In genomic region chr20:54110457-54110856, GRCh38 we compare ENCODE assay signal across 32 cellular contexts. TPM values are rescaled to one million over a fixed set of nuclear protein-coding genes. Genes with fewer than 3 reads are reported as not detected.
"Had no signal": no experiment of that assay in that cellular context is flagged by ENCODE, and none has a peak within 500 bp of the region (broad histone marks: within the 10 kb centered on the region; RNA-seq: fewer than 3 reads in every experiment).

No MANE protein-coding gene starts in this region.

- H3K4me1 ChIP-seq: ascending aorta, left ventricle myocardium inferior had no signal

- H3K4me3 Mint-ChIP-seq: activated naive CD4-positive, alpha-beta T cell treated with anti-CD3 and anti-CD28 coated beads, Interleukin-2, amount 10 ng/mL, durations not matched to agents 7 days and 5 days; activated naive CD8-positive, alpha-beta T cell treated with anti-CD3 and anti-CD28 coated beads, Interleukin-2, amount 10 ng/mL, durations not matched to agents 7 days and 5 days; brain; nephron; stimulated activated memory B cell treated with anti-CD40 and anti-IgM and Interleukin-4, amounts not matched to agents 10 μg/mL and 1 μg/mL and 100 μg/mL, for 72 hours; stimulated activated naive CD8-positive, alpha-beta T cell treated with anti-CD3 and anti-CD28 coated beads, Interleukin-15, amount 100 ng/mL, for 72 hours had no signal

- ATAC-seq: activated CD4-positive, CD25-positive, alpha-beta regulatory T cell treated with anti-CD3 and anti-CD28 coated beads, Interleukin-2, amount 50 U/mL, for 24 hours; heart left ventricle; sciatic nerve; stimulated activated memory B cell treated with anti-CD40 and anti-IgM and Interleukin-4, amounts not matched to agents 10 μg/mL and 1 μg/mL and 100 μg/mL, for 72 hours; stimulated activated naive CD8-positive, alpha-beta T cell treated with anti-CD3 and anti-CD28 coated beads, Interleukin-15, amount 100 ng/mL, for 72 hours had no signal

- H3K4me1 Mint-ChIP-seq: activated naive CD4-positive, alpha-beta T cell treated with anti-CD3 and anti-CD28 coated beads, Interleukin-2, amount 10 ng/mL, durations not matched to agents 7 days and 5 days; activated naive CD8-positive, alpha-beta T cell treated with anti-CD3 and anti-CD28 coated beads, Interleukin-2, amount 10 ng/mL, durations not matched to agents 7 days and 5 days; brain; nephron; stimulated activated memory B cell treated with anti-CD40 and anti-IgM and Interleukin-4, amounts not matched to agents 10 μg/mL and 1 μg/mL and 100 μg/mL, for 72 hours; stimulated activated naive CD8-positive, alpha-beta T cell treated with anti-CD3 and anti-CD28 coated beads, Interleukin-15, amount 100 ng/mL, for 72 hours had no signal

- DNase-seq: activated CD4-positive, alpha-beta T cell treated with anti-CD3 and anti-CD28 coated beads for 48 hours; activated CD4-positive, alpha-beta T cell treated with anti-CD3 and anti-CD28 coated beads, Interleukin-2, amount 50 U/mL, for 48 hours; activated CD8-positive, alpha-beta memory T cell treated with anti-CD3 and anti-CD28 coated beads for 24 hours; activated gamma-delta T cell; activated naive CD4-positive, alpha-beta T cell treated with anti-CD3 and anti-CD28 coated beads, Interleukin-2, amount 10 ng/mL, durations not matched to agents 7 days and 5 days; activated naive CD8-positive, alpha-beta T cell treated with anti-CD3 and anti-CD28 coated beads, Interleukin-2, amount 10 ng/mL, durations not matched to agents 7 days and 5 days; dorsolateral prefrontal cortex; effector memory CD4-positive, alpha-beta T cell; erythroblast; foreskin fibroblast; heart left ventricle; left ventricle myocardium inferior; ovary; stimulated activated CD4-positive, alpha-beta T cell treated with anti-CD3 and anti-CD28 coated beads, Interleukin-4, amount 100 ng/mL, for 24 hours; stimulated activated CD8-positive, alpha-beta memory T cell treated with anti-CD3 and anti-CD28 coated beads, Interleukin-4, amount 100 ng/mL, for 48 hours; stimulated activated naive CD8-positive, alpha-beta T cell treated with anti-CD3 and anti-CD28 coated beads, Interleukin-15, amount 100 ng/mL, for 72 hours; substantia nigra; upper lobe of left lung had no signal

- H3K9me3 ChIP-seq: ascending aorta, heart left ventricle, left ventricle myocardium inferior, upper lobe of left lung, vagina had no signal

- H3K9me3 Mint-ChIP-seq: activated naive CD4-positive, alpha-beta T cell treated with anti-CD3 and anti-CD28 coated beads, Interleukin-2, amount 10 ng/mL, durations not matched to agents 7 days and 5 days had no signal

- H3K27ac ChIP-seq: ascending aorta, cardiac muscle cell, coronary artery, dorsolateral prefrontal cortex, heart left ventricle, left ventricle myocardium inferior, ovary, upper lobe of left lung, vagina, VCaP had no signal

- H3K27me3 Mint-ChIP-seq: activated naive CD8-positive, alpha-beta T cell treated with anti-CD3 and anti-CD28 coated beads, Interleukin-2, amount 10 ng/mL, durations not matched to agents 7 days and 5 days; brain; progenitor cell of endocrine pancreas had no signal

- H3K36me3 Mint-ChIP-seq: activated naive CD4-positive, alpha-beta T cell treated with anti-CD3 and anti-CD28 coated beads, Interleukin-2, amount 10 ng/mL, durations not matched to agents 7 days and 5 days; activated naive CD8-positive, alpha-beta T cell treated with anti-CD3 and anti-CD28 coated beads, Interleukin-2, amount 10 ng/mL, durations not matched to agents 7 days and 5 days; brain; stimulated activated memory B cell treated with anti-CD40 and anti-IgM and Interleukin-4, amounts not matched to agents 10 μg/mL and 1 μg/mL and 100 μg/mL, for 72 hours had no signal

- H3K27me3 ChIP-seq: ascending aorta, cardiac muscle cell, ovary, upper lobe of left lung, vagina had no signal

- H3K4me3 ChIP-seq: ascending aorta, cardiac muscle cell, coronary artery, dorsolateral prefrontal cortex, heart left ventricle, left ventricle myocardium inferior, lung, ovary, skin epidermis, upper lobe of left lung, vagina had no signal

- H3K36me3 ChIP-seq: ascending aorta, cardiac muscle cell, heart left ventricle, left ventricle myocardium inferior, ovary, upper lobe of left lung, vagina had no signal

- H3K27ac Mint-ChIP-seq: activated naive CD4-positive, alpha-beta T cell treated with anti-CD3 and anti-CD28 coated beads, Interleukin-2, amount 10 ng/mL, durations not matched to agents 7 days and 5 days; activated naive CD8-positive, alpha-beta T cell treated with anti-CD3 and anti-CD28 coated beads, Interleukin-2, amount 10 ng/mL, durations not matched to agents 7 days and 5 days; brain; nephron; progenitor cell of endocrine pancreas; stimulated activated memory B cell treated with anti-CD40 and anti-IgM and Interleukin-4, amounts not matched to agents 10 μg/mL and 1 μg/mL and 100 μg/mL, for 72 hours; stimulated activated naive CD8-positive, alpha-beta T cell treated with anti-CD3 and anti-CD28 coated beads, Interleukin-15, amount 100 ng/mL, for 72 hours had no signal

RNA-seq across cellular contexts. Expression of gene BCAS1, which starts 40.1 kb away (rescaled TPM):
- total RNA-seq: ascending aorta, cardiac muscle cell, heart left ventricle, left ventricle myocardium inferior had no signal
- polyA plus RNA-seq: cardiac muscle cell, fibroblast of lung, heart left ventricle had no signal
